In the genomic region with DNA sequence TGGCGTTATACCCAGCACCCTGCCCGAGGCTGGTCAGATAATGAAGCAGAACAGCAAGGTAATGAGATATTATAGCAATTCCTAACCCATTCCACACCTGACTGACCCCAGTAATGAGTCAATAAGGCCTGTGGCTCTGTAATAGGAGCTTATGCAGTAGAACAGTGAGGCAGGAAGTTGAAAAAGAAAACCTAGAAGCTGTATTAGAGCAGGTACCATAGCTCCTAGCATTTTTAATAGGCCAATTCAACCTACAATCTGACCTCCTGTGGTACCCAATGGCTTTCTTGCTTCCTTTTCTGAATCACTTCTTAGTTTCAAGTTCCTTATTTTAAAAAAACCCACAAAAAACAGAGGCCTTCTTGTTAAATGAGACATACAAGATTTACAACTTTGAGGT, we compare ENCODE assay signal across 8 cellular contexts. TPM values are rescaled to one million over a fixed set of nuclear protein-coding genes. Genes with fewer than 3 reads are reported as not detected.
DNase-seq lines count a peak whose midpoint lies in the region; ATAC-seq and TF ChIP-seq lines count a peak whose summit lies in the region.

No MANE protein-coding gene starts in this region.

- H3K27ac Mint-ChIP-seq in activated B cell treated with CpG ODN at 0.5 μM for 24 hours = no peak overlapping the region
- no peak overlapping the region for H3K27ac Mint-ChIP-seq in activated naive CD4-positive, alpha-beta T cell treated with anti-CD3 and anti-CD28 coated beads, Interleukin-2, amount 10 ng/mL, durations not matched to agents 7 days and 5 days
- no peak overlapping the region for H3K27ac Mint-ChIP-seq in naive thymus-derived CD8-positive, alpha-beta T cell

- peak; percentile 100 for ATAC-seq in GM18511 (IDR thresholded peaks at IDR 0.05; ENCODE audit: unreplicated experiment)
- ATAC-seq in GM21786 (IDR thresholded peaks at IDR 0.05; ENCODE audit: unreplicated experiment) = peak; percentile 99
- ATAC-seq in activated B cell treated with CpG ODN at 0.5 μM for 24 hours (ENCODE audit: low read depth) = peak; percentile 80
- no peak for ATAC-seq in naive thymus-derived CD8-positive, alpha-beta T cell

- CTCF ChIA-PET in activated B cell treated with CpG ODN at 0.5 μM for 24 hours (lab: Charles Lee) = no interaction called here
- CTCF ChIA-PET in activated naive CD4-positive, alpha-beta T cell treated with anti-CD3 and anti-CD28 coated beads, Interleukin-2, amount 10 ng/mL, durations not matched to agents 7 days and 5 days (lab: Charles Lee) = interaction anchor here (1.1 kb wide), 1 partner anchor 46 kb away, joined by 3 read pairs; no protein-coding TSS in a partner anchor

- no peak for TF ChIP-seq CTCF in activated B cell treated with CpG ODN at 0.5 μM for 24 hours (IDR thresholded peaks at IDR 0.05)

- POLR2A ChIA-PET in activated B cell treated with CpG ODN at 0.5 μM for 24 hours (lab: Charles Lee) = no interaction called here
- POLR2A ChIA-PET in naive thymus-derived CD8-positive, alpha-beta T cell (lab: Charles Lee) = no interaction called here

- H3K4me3 Mint-ChIP-seq in activated B cell treated with CpG ODN at 0.5 μM for 24 hours = no peak overlapping the region
- no peak overlapping the region for H3K4me3 Mint-ChIP-seq in activated naive CD4-positive, alpha-beta T cell treated with anti-CD3 and anti-CD28 coated beads, Interleukin-2, amount 10 ng/mL, durations not matched to agents 7 days and 5 days
- H3K4me3 Mint-ChIP-seq in naive thymus-derived CD8-positive, alpha-beta T cell = no peak overlapping the region

- DNase-seq in HT1080 (ENCODE audit: low read depth) (peak; percentile 17), activated B cell treated with CpG ODN at 0.5 μM for 24 hours (no peak), cortex of kidney (lab: John Stamatoyannopoulos, UW) (no peak), GM19240 (ENCODE audit: insufficient read length, low spot score) (no peak)
- DNase-seq in activated naive CD4-positive, alpha-beta T cell treated with anti-CD3 and anti-CD28 coated beads, Interleukin-2, amount 10 ng/mL, durations not matched to agents 7 days and 5 days = no peak
- DNase-seq in naive thymus-derived CD8-positive, alpha-beta T cell = no peak

- H3K27me3 Mint-ChIP-seq in activated B cell treated with CpG ODN at 0.5 μM for 24 hours = peaks cover 16% of the 10 kb centered on the region
- no peaks in the 10 kb centered on the region for H3K27me3 Mint-ChIP-seq in activated naive CD4-positive, alpha-beta T cell treated with anti-CD3 and anti-CD28 coated beads, Interleukin-2, amount 10 ng/mL, durations not matched to agents 7 days and 5 days
- peaks cover 0 to 3% (median 0%) of the 10 kb centered on the region in 5 donors for H3K27me3 Mint-ChIP-seq in naive thymus-derived CD8-positive, alpha-beta T cell

- H3K9me3 Mint-ChIP-seq in activated B cell treated with CpG ODN at 0.5 μM for 24 hours = peaks cover 29% of the 10 kb centered on the region
- H3K9me3 Mint-ChIP-seq in activated naive CD4-positive, alpha-beta T cell treated with anti-CD3 and anti-CD28 coated beads, Interleukin-2, amount 10 ng/mL, durations not matched to agents 7 days and 5 days = peaks cover 5% of the 10 kb centered on the region
- peaks cover 11 to 32% (median 15%) of the 10 kb centered on the region in 9 donors for H3K9me3 Mint-ChIP-seq in naive thymus-derived CD8-positive, alpha-beta T cell

- intact Hi-C loops in activated B cell treated with CpG ODN at 0.5 μM for 24 hours (cut with micrococcal nuclease) = loop anchor here (1.0 kb wide), 1 partner anchor 45 kb away; no protein-coding TSS in a partner anchor

- peaks cover 9% of the 10 kb centered on the region for H3K4me1 Mint-ChIP-seq in activated B cell treated with CpG ODN at 0.5 μM for 24 hours
- no peaks in the 10 kb centered on the region for H3K4me1 Mint-ChIP-seq in activated naive CD4-positive, alpha-beta T cell treated with anti-CD3 and anti-CD28 coated beads, Interleukin-2, amount 10 ng/mL, durations not matched to agents 7 days and 5 days
- no peaks in the 10 kb centered on the region for H3K4me1 Mint-ChIP-seq in naive thymus-derived CD8-positive, alpha-beta T cell

- H3K36me3 Mint-ChIP-seq in activated B cell treated with CpG ODN at 0.5 μM for 24 hours (ENCODE audit: low read depth) = no peaks in the 10 kb centered on the region
- H3K36me3 Mint-ChIP-seq in activated naive CD4-positive, alpha-beta T cell treated with anti-CD3 and anti-CD28 coated beads, Interleukin-2, amount 10 ng/mL, durations not matched to agents 7 days and 5 days = no peaks in the 10 kb centered on the region
- H3K36me3 Mint-ChIP-seq in naive thymus-derived CD8-positive, alpha-beta T cell = peaks cover 0 to 13% (median 0%) of the 10 kb centered on the region in 3 donors

RNA-seq across cellular contexts. Expression of gene MAP2, which starts 43.6 kb away (rescaled TPM):
- 0.77 and 1.5 TPM in 2 replicates for total RNA-seq in HT1080 (2014; rRNA removed; shearing (Covaris generic))
- 0.34 and 0.48 TPM in 2 replicates for polyA plus RNA-seq in HT1080 (2015; cell fraction: cytosol; rRNA removed)
- polyA plus RNA-seq in HT1080 (2015; cell fraction: nucleus; rRNA removed) = 0.68 and 1.9 TPM in 2 replicates
- 1.4 and 1.9 TPM in 2 replicates for total RNA-seq in activated B cell treated with CpG ODN at 0.5 μM for 24 hours
- under 1 TPM; 0.26 to 0.47 TPM for total RNA-seq in naive thymus-derived CD8-positive, alpha-beta T cell
- not detected for polyA plus RNA-seq in naive thymus-derived CD8-positive, alpha-beta T cell

Comparison
In these comparisons a context has a peak if more than half of its experiments do, and no peak if none do; other contexts are left out.
1. ATAC-seq: peak in GM18511 (single experiment), GM21786 (single experiment) and activated B cell treated with CpG ODN at 0.5 μM for 24 hours (single experiment); none in naive thymus-derived CD8-positive, alpha-beta T cell (0 of 2).